ENCODE assay signal across 8 cellular contexts in genomic region chr17:45092932-45093430, GRCh38. TPM values are rescaled to one million over a fixed set of nuclear protein-coding genes. Genes with fewer than 3 reads are reported as not detected.
DNase-seq lines count a peak whose midpoint lies in the region; ATAC-seq, FAIRE-seq and TF ChIP-seq lines count a peak whose summit lies in the region.

No MANE protein-coding gene starts in this region.

- peak overlapping the region; percentile 53 for H3K9ac ChIP-seq in keratinocyte (ENCODE audit: control insufficient read depth, extremely low read depth, insufficient read depth, low read length)

- H3K27ac ChIP-seq in keratinocyte (ENCODE audit: control insufficient read depth, insufficient read depth, low read length), result peak overlapping the region; percentile 75
- peak overlapping the region; percentile 53 to 86 (median 85) for H3K27ac ChIP-seq in stomach

- H3K36me3 ChIP-seq in keratinocyte (ENCODE audit: control insufficient read depth in 2 of 2, extremely low read depth in 1 of 2, insufficient read depth in 2 of 2, low read length in 2 of 2) (peaks cover 45% of the 10 kb centered on the region in 2 experiments), stomach (peaks cover 72 to 100% (median 97%) of the 10 kb centered on the region in 4 donors)

- 20 to 51% (median 34%) methylated on average over 3 to 5 of the region's 5 CpGs for WGBS in stomach, 5 donors

- H3K9me3 ChIP-seq in keratinocyte (ENCODE audit: control insufficient read depth, low read depth, low read length), result peaks cover 4% of the 10 kb centered on the region
- no peaks in the 10 kb centered on the region for H3K9me3 ChIP-seq in stomach

- ATAC-seq in GM18520 (IDR thresholded peaks at IDR 0.05; ENCODE audit: unreplicated experiment), result no peak

- peak; percentile 98 for DNase-seq in HFFc6
- peak; percentile 79 for DNase-seq in brain pericyte (ENCODE audit: low read depth, low spot score)
- DNase-seq in keratinocyte (ENCODE audit: low read depth, low spot score), result peak; percentile 84
- DNase-seq in stomach, result peak; percentile 57
- no peak for DNase-seq in immature natural killer cell
- DNase-seq in stimulated activated CD4-positive, alpha-beta T cell treated with anti-CD3 and anti-CD28 coated beads, Interleukin-4, amount 100 ng/mL, for 1 hour, result no peak
- DNase-seq in NCI-H524 (lab: John Stamatoyannopoulos, UW), result no peak

- H3K36me3 Mint-ChIP-seq in HFFc6 (ENCODE audit: low read depth) (peaks cover 48% of the 10 kb centered on the region), immature natural killer cell (peaks cover 6 to 58% (median 30%) of the 10 kb centered on the region in 3 donors)

- H3K27me3 Mint-ChIP-seq in HFFc6 (ENCODE audit: insufficient read depth) (peaks cover 2% of the 10 kb centered on the region), immature natural killer cell (ENCODE audit: low read depth in 3 of 3) (no peaks in the 10 kb centered on the region)

- peak; percentile 100 for FAIRE-seq in keratinocyte (lab: Jason Lieb, UNC)

- peaks cover 25% of the 10 kb centered on the region for H3K4me1 ChIP-seq in keratinocyte (ENCODE audit: control insufficient read depth, extremely low read depth, insufficient read depth, low read length)
- peaks cover 29 to 58% (median 41%) of the 10 kb centered on the region in 4 donors for H3K4me1 ChIP-seq in stomach

- no peaks in the 10 kb centered on the region for H3K9me1 ChIP-seq in keratinocyte (ENCODE audit: control insufficient read depth, extremely low read depth, insufficient read depth, low read length)

- peak overlapping the region; percentile 47 for H3K4me2 ChIP-seq in keratinocyte (ENCODE audit: control insufficient read depth, extremely low read depth, insufficient read depth, low read depth, low read length)

- H3K4me3 Mint-ChIP-seq in HFFc6 (peak overlapping the region; percentile 67), immature natural killer cell (no peak overlapping the region)

- no peak for TF ChIP-seq POLR2A in stomach (IDR thresholded peaks at IDR 0.05)

- dilution Hi-C loops in keratinocyte (cut with MboI; ENCODE audit: extremely low pct_ligation_motif_present, low sequenced_read_pairs), result no loop called here

- no peak overlapping the region for H3K4me3 ChIP-seq in keratinocyte (ENCODE audit: control insufficient read depth in 2 of 3, extremely low read depth in 1 of 3, insufficient read depth in 2 of 3, low read depth in 1 of 3, low read length in 3 of 3)
- no peak overlapping the region for H3K4me3 ChIP-seq in stomach

- no peaks in the 10 kb centered on the region; the same call in 1 of the 2 replicates for H3K9me3 Mint-ChIP-seq in HFFc6
- H3K9me3 Mint-ChIP-seq in immature natural killer cell, result no peaks in the 10 kb centered on the region

- H3K27me3 ChIP-seq in keratinocyte (ENCODE audit: control insufficient read depth, extremely low read depth, insufficient read depth, low read length), result no peaks in the 10 kb centered on the region
- H3K27me3 ChIP-seq in stomach, result no peaks in the 10 kb centered on the region

- H3K4me1 Mint-ChIP-seq in HFFc6 (ENCODE audit: low read depth), result peaks cover 49% of the 10 kb centered on the region
- no peaks in the 10 kb centered on the region for H3K4me1 Mint-ChIP-seq in immature natural killer cell

- TF ChIP-seq CTCF in HFFc6 (IDR thresholded peaks at IDR 0.05) (no peak), keratinocyte (optimal IDR thresholded peaks at IDR 0.05 in 1 of 3, IDR thresholded peaks at IDR 0.05 in 1 of 3, conservative IDR thresholded peaks at IDR 0.05 in 1 of 3; ENCODE audit: extremely low read depth in 1 of 3, insufficient read depth in 2 of 3, low read length in 3 of 3) (no peak), stomach (IDR thresholded peaks at IDR 0.05) (no peak)

- H4K20me1 ChIP-seq in keratinocyte (ENCODE audit: control insufficient read depth, extremely low read depth, insufficient read depth, low read length), result no peaks in the 10 kb centered on the region

- intact Hi-C loops in stomach (cut with DNase I; ENCODE audit: low total_unique reads), result no loop called here

- peak overlapping the region; percentile 95 for H3K27ac Mint-ChIP-seq in HFFc6
- H3K27ac Mint-ChIP-seq in immature natural killer cell, result no peak overlapping the region

- no peak for TF ChIP-seq EP300 in stomach (IDR thresholded peaks at IDR 0.05)

- peaks cover 4% of the 10 kb centered on the region for H3K79me2 ChIP-seq in keratinocyte (ENCODE audit: control insufficient read depth, insufficient read depth, low read length)

- no peak overlapping the region for H2AFZ ChIP-seq in keratinocyte (ENCODE audit: control insufficient read depth, low read length)

RNA-seq across cellular contexts. Expression of gene NMT1, which starts 31.9 kb away (rescaled TPM):
- total RNA-seq in HFFc6 (2021; fragmentation: NEBNext Ultra II Directional; extraction: Animal tissue kit (Norgen Biotek cat#: 25700)), result 100 to 1,000 TPM; 135 to 152 (median 142) TPM
- polyA plus RNA-seq in keratinocyte, result 75.9 to 101 TPM (median 92.3 TPM) in 3 replicates
- polyA plus RNA-seq in keratinocyte (2011; ENCODE audit: low read depth), result 239 TPM
- polyA plus RNA-seq in keratinocyte (2011; cell fraction: cytosol; rRNA removed), result 47.2 and 55.5 TPM in 2 replicates
- 59.9 and 68.3 TPM in 2 replicates for polyA plus RNA-seq in keratinocyte (2011; cell fraction: nucleus; rRNA removed)
- polyA plus RNA-seq in keratinocyte (2012; ENCODE audit: low replicate concordance), result 107 and 154 TPM in 2 replicates
- 42.2 to 74.7 TPM (median 53.7 TPM) in 3 replicates for polyA minus RNA-seq in keratinocyte
- polyA minus RNA-seq in keratinocyte (2011; cell fraction: cytosol; rRNA and poly(A)+ RNA removed), result 446 TPM
- polyA minus RNA-seq in keratinocyte (2011; cell fraction: nucleus; rRNA and poly(A)+ RNA removed), result 32.5 and 42.7 TPM in 2 replicates
- 100 to 1,000 TPM in 2 of 5 donors, 10 to 100 TPM in 3; 30.1 to 229 (median 74.0) TPM for total RNA-seq in stomach
- 100 to 1,000 TPM in 1 of 3 donors, 10 to 100 TPM in 2; 23.3 to 230 (median 49.7) TPM for polyA plus RNA-seq in stomach
- 10 to 100 TPM; 53.8 to 74.1 (median 69.9) TPM for polyA plus RNA-seq in immature natural killer cell

RNA-seq across cellular contexts. Expression of gene PLCD3, which starts 39.3 kb away (rescaled TPM):
- 100 to 1,000 TPM in 1 of 6 experiments, 10 to 100 TPM in 5; 77.2 to 112 (median 83.8) TPM for total RNA-seq in HFFc6 (2021; fragmentation: NEBNext Ultra II Directional; extraction: Animal tissue kit (Norgen Biotek cat#: 25700))
- polyA plus RNA-seq in keratinocyte (53.3 to 86.4 TPM (median 75.7 TPM) in 3 replicates), stomach (100 to 1,000 TPM in 1 of 3 donors, 10 to 100 TPM in 2; 17.2 to 106 (median 53.2) TPM), immature natural killer cell (under 1 TPM in 1 of 3 donors, not detected in 2; 0.75 TPM)
- polyA plus RNA-seq in keratinocyte (2011; ENCODE audit: low read depth), result 27.6 TPM
- 44.0 and 93.3 TPM in 2 replicates for polyA plus RNA-seq in keratinocyte (2011; cell fraction: cytosol; rRNA removed)
- polyA plus RNA-seq in keratinocyte (2011; cell fraction: nucleus; rRNA removed), result 46.4 and 64.5 TPM in 2 replicates
- polyA plus RNA-seq in keratinocyte (2012; ENCODE audit: low replicate concordance), result 32.9 and 85.2 TPM in 2 replicates
- 77.9 to 252 TPM (median 124 TPM) in 3 replicates for polyA minus RNA-seq in keratinocyte
- 136 TPM for polyA minus RNA-seq in keratinocyte (2011; cell fraction: cytosol; rRNA and poly(A)+ RNA removed)
- polyA minus RNA-seq in keratinocyte (2011; cell fraction: nucleus; rRNA and poly(A)+ RNA removed), result 45.5 and 47.5 TPM in 2 replicates
- total RNA-seq in stomach, result 100 to 1,000 TPM in 1 of 5 donors, 10 to 100 TPM in 3, 1 to 10 TPM in 1; 7.6 to 215 (median 31.0) TPM

RNA-seq across cellular contexts. Expression of gene DCAKD, which starts 41.5 kb away (rescaled TPM):
- 10 to 100 TPM; 34.0 to 38.9 (median 35.8) TPM for total RNA-seq in HFFc6 (2021; fragmentation: NEBNext Ultra II Directional; extraction: Animal tissue kit (Norgen Biotek cat#: 25700))
- polyA plus RNA-seq in keratinocyte (18.7 to 27.6 TPM (median 22.8 TPM) in 3 replicates), stomach (10 to 100 TPM in 2 of 3 donors, 1 to 10 TPM in 1; 9.5 to 17.2 (median 11.5) TPM), immature natural killer cell (10 to 100 TPM in 1 of 3 donors, 1 to 10 TPM in 2; 8.3 to 22.9 (median 9.3) TPM)
- 10.3 TPM for polyA plus RNA-seq in keratinocyte (2011; ENCODE audit: low read depth)
- polyA plus RNA-seq in keratinocyte (2011; cell fraction: cytosol; rRNA removed), result 19.2 and 26.4 TPM in 2 replicates
- 37.1 and 50.9 TPM in 2 replicates for polyA plus RNA-seq in keratinocyte (2011; cell fraction: nucleus; rRNA removed)
- polyA plus RNA-seq in keratinocyte (2012; ENCODE audit: low replicate concordance), result 26.6 and 27.7 TPM in 2 replicates
- polyA minus RNA-seq in keratinocyte, result 36.2 to 67.9 TPM (median 47.1 TPM) in 3 replicates
- 64.3 TPM for polyA minus RNA-seq in keratinocyte (2011; cell fraction: cytosol; rRNA and poly(A)+ RNA removed)
- 27.6 and 31.8 TPM in 2 replicates for polyA minus RNA-seq in keratinocyte (2011; cell fraction: nucleus; rRNA and poly(A)+ RNA removed)
- 10 to 100 TPM in 3 of 5 donors, 1 to 10 TPM in 2; 2.3 to 22.9 (median 14.9) TPM for total RNA-seq in stomach

RNA-seq across cellular contexts. Expression of gene ACBD4, which starts 42.5 kb away (rescaled TPM):
- total RNA-seq in HFFc6 (2021; fragmentation: NEBNext Ultra II Directional; extraction: Animal tissue kit (Norgen Biotek cat#: 25700)), result 1 to 10 TPM; 5.0 to 8.0 (median 6.5) TPM
- polyA plus RNA-seq in keratinocyte, result 2.6 to 4.4 TPM (median 2.8 TPM) in 3 replicates
- polyA plus RNA-seq in keratinocyte (2011; ENCODE audit: low read depth), result 4.6 TPM
- polyA plus RNA-seq in keratinocyte (2011; cell fraction: cytosol; rRNA removed), result 1.8 and 2.8 TPM in 2 replicates
- polyA plus RNA-seq in keratinocyte (2011; cell fraction: nucleus; rRNA removed), result 7.9 and 11.8 TPM in 2 replicates
- polyA plus RNA-seq in keratinocyte (2012; ENCODE audit: low replicate concordance), result 3.5 and 7.2 TPM in 2 replicates
- polyA minus RNA-seq in keratinocyte, result 1.3 to 3.9 TPM (median 3.9 TPM) in 3 replicates
- polyA minus RNA-seq in keratinocyte (2011; cell fraction: cytosol; rRNA and poly(A)+ RNA removed), result 5.0 TPM
- 3.8 and 7.3 TPM in 2 replicates for polyA minus RNA-seq in keratinocyte (2011; cell fraction: nucleus; rRNA and poly(A)+ RNA removed)
- 10 to 100 TPM in 3 of 5 donors, 1 to 10 TPM in 2; 4.6 to 24.6 (median 15.2) TPM for total RNA-seq in stomach
- 10 to 100 TPM; 16.1 to 23.1 (median 18.1) TPM for polyA plus RNA-seq in stomach
- 10 to 100 TPM in 2 of 3 donors, 1 to 10 TPM in 1; 7.9 to 11.2 (median 10.4) TPM for polyA plus RNA-seq in immature natural killer cell

RNA-seq across cellular contexts. Expression of gene HEXIM1, which starts 55.3 kb away (rescaled TPM):
- 10 to 100 TPM; 31.8 to 42.0 (median 34.5) TPM for total RNA-seq in HFFc6 (2021; fragmentation: NEBNext Ultra II Directional; extraction: Animal tissue kit (Norgen Biotek cat#: 25700))
- 15.3 to 22.2 TPM (median 19.9 TPM) in 3 replicates for polyA plus RNA-seq in keratinocyte
- polyA plus RNA-seq in keratinocyte (2011; ENCODE audit: low read depth), result 17.4 TPM
- 13.2 and 16.9 TPM in 2 replicates for polyA plus RNA-seq in keratinocyte (2011; cell fraction: cytosol; rRNA removed)
- polyA plus RNA-seq in keratinocyte (2011; cell fraction: nucleus; rRNA removed), result 55.2 and 57.6 TPM in 2 replicates
- 20.4 and 40.9 TPM in 2 replicates for polyA plus RNA-seq in keratinocyte (2012; ENCODE audit: low replicate concordance)
- 6.6 to 11.5 TPM (median 6.8 TPM) in 3 replicates for polyA minus RNA-seq in keratinocyte
- 13.8 TPM for polyA minus RNA-seq in keratinocyte (2011; cell fraction: cytosol; rRNA and poly(A)+ RNA removed)
- polyA minus RNA-seq in keratinocyte (2011; cell fraction: nucleus; rRNA and poly(A)+ RNA removed), result 12.7 and 19.0 TPM in 2 replicates
- total RNA-seq in stomach, result 10 to 100 TPM in 3 of 5 donors, 1 to 10 TPM in 2; 6.4 to 23.8 (median 13.0) TPM
- polyA plus RNA-seq in stomach, result 10 to 100 TPM; 15.4 to 20.5 (median 16.1) TPM
- 1 to 10 TPM; 1.1 to 7.2 (median 3.0) TPM for polyA plus RNA-seq in immature natural killer cell

Comparison
In these comparisons a context has a peak if more than half of its experiments do, and no peak if none do; other contexts are left out.
1. DNase-seq: peak in HFFc6 (single experiment), brain pericyte (single experiment), keratinocyte (single experiment) and stomach (single experiment); none in immature natural killer cell (0 of 3), stimulated activated CD4-positive, alpha-beta T cell treated with anti-CD3 and anti-CD28 coated beads, Interleukin-4, amount 100 ng/mL, for 1 hour (single experiment) and NCI-H524 (0 of 2).
2. RNA of gene PLCD3, which starts 39.3 kb away (polyA plus RNA-seq): 27.6 to 93.3 TPM in keratinocyte and 17.2 to 106 TPM in stomach; 0.75 TPM in immature natural killer cell; every median in the first group is over 10 times any median in the second.